Comparison of ENCODE assay signal across 8 cellular contexts in the genomic region with DNA sequence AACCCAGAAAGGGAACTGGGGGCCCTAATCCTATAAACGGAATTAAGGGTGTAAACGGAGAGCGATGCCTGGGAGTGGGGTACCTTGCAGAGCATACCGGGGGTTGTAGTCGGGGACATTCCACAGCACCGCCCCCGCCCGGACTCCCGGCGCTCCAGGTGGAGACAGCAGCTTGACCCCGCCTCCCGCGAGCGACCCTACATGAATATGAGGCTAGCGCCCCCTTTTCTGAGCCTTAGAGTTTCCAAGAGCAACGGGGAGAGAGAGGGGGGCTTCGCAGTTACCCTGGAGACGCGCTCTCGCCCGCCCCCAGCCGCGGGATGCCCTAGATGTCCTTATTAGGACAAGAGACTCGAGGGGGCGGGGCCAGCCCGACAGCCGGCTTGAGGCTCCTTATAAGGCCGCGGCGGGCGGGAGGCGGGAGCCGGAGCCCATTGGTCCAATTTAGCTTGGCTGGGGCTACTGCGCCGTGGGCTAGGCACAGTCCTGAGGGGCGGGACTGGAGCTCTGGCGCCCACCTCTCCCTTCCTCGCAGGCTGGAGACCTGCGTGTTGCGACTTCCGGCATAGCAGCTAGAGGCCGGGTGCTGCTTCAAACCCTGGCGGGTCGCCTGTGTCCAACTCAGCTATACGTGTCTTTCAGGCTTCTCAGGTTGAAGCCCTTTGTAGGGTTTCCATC. TPM values are rescaled to one million over a fixed set of nuclear protein-coding genes. Genes with fewer than 3 reads are reported as not detected.
DNase-seq lines count a peak whose midpoint lies in the region; ATAC-seq and TF ChIP-seq lines count a peak whose summit lies in the region.

No MANE protein-coding gene starts in this region.

- BruUV-seq in IMR-90 (replicated peaks; lab: Mats Ljungman, UMichigan), result no TSS peak
- BruUV-seq in OCI-LY7 (replicated peaks; lab: Mats Ljungman, UMichigan), result no TSS peak

- peak overlapping the region; percentile 90 for H2BK5ac ChIP-seq in IMR-90 (ENCODE audit: low read depth, low read length, poor library complexity, severe bottlenecking)

- TF ChIP-seq CTCF in IMR-90 (conservative IDR thresholded peaks at IDR 0.05; ENCODE audit: low read depth, low read length) (no peak), OCI-LY7 (conservative IDR thresholded peaks at IDR 0.05; ENCODE audit: low read length) (0 out of 2 replicates have a peak, but pooled peaks have one; percentile 26), epithelial cell of esophagus (IDR thresholded peaks at IDR 0.05; ENCODE audit: insufficient read depth, low read depth, low read length, missing control alignments) (no peak)

- H2AK9ac ChIP-seq in IMR-90 (replicated peaks; ENCODE audit: low read depth, low read length, poor library complexity), result peak overlapping the region; percentile 100

- H4K20me1 ChIP-seq in IMR-90 (ENCODE audit: insufficient read depth, low read length), result peaks cover 40% of the 10 kb centered on the region
- peaks cover 20% of the 10 kb centered on the region for H4K20me1 ChIP-seq in OCI-LY7 (ENCODE audit: insufficient read depth, low read length)

- dilution Hi-C loops in IMR-90 (cut with HindIII; ENCODE audit: low sequenced_read_pairs, unreplicated experiment), result no loop called here

- H3K56ac ChIP-seq in IMR-90 (ENCODE audit: extremely low read depth, insufficient read depth, low read length), result peak overlapping the region; percentile 99

- H2AFZ ChIP-seq in IMR-90 (replicated peaks; ENCODE audit: low read length, poor library complexity), result peak overlapping the region; percentile 93
- H2AFZ ChIP-seq in OCI-LY7 (ENCODE audit: low read length), result peak overlapping the region; percentile 73

- H3K9ac ChIP-seq in IMR-90 (ENCODE audit: low read depth, low read length), result peak overlapping the region; percentile 93

- H2BK20ac ChIP-seq in IMR-90 (ENCODE audit: low read depth, low read length), result peak overlapping the region; percentile 67; the same call in 1 of the 2 replicates

- H2AK5ac ChIP-seq in IMR-90 (ENCODE audit: low read depth, low read length), result peak overlapping the region; percentile 97

- WGBS in IMR-90 (ENCODE audit: extremely low coverage in 2 of 2, insufficient read length in 1 of 2), 2 experiments, result 0% methylated on average over 30 of the region's 45 CpGs; no CpG with 5 or more reads in 1 of the 2 experiments

- CTCF ChIA-PET in IMR-90 (lab: Yijun Ruan, JAX) (interaction anchor here (1.0 to 2.4 kb wide), 7 partner anchors 10 to 46 kb away, joined by 4 to 14 read pairs (median 5); a partner anchor contains a TSS), OCI-LY7 (lab: Charles Lee; ENCODE audit: unreplicated experiment) (interaction anchor here (0.7 to 2.0 kb wide), 6 partner anchors 11 to 34 kb away, joined by 3 to 17 read pairs (median 4); a partner anchor contains a TSS)

- no peaks in the 10 kb centered on the region for H3K9me2 ChIP-seq in OCI-LY7 (ENCODE audit: insufficient read depth, low read length)

- POLR2A ChIA-PET in IMR-90 (lab: Charles Lee; ENCODE audit: unreplicated experiment), result interaction anchor here (0.6 to 1.3 kb wide), 5 partner anchors 10 to 17 kb away, joined by 3 to 9 read pairs (median 4); no protein-coding TSS in a partner anchor
- POLR2A ChIA-PET in OCI-LY7 (lab: Charles Lee), result interaction anchor here (0.6 to 3.9 kb wide), 10 partner anchors 13 to 361 kb away, joined by 3 to 59 read pairs (median 3); a partner anchor contains a TSS

- H3K4ac ChIP-seq in IMR-90 (ENCODE audit: low read depth, low read length), result peak overlapping the region; percentile 99

- H3K79me1 ChIP-seq in IMR-90 (ENCODE audit: low read depth in 1 of 2, low read length in 2 of 2), result peaks cover 11 to 70% of the 10 kb centered on the region in 2 experiments

- H3K9me3 ChIP-seq in IMR-90 (ENCODE audit: control insufficient read depth, insufficient read depth, low read length), result no peaks in the 10 kb centered on the region
- H3K9me3 ChIP-seq in OCI-LY7 (ENCODE audit: low read length), result no peaks in the 10 kb centered on the region
- no peaks in the 10 kb centered on the region for H3K9me3 ChIP-seq in mononuclear cell (ENCODE audit: low read depth, low read length)

- ATAC-seq in GM21529 (IDR thresholded peaks at IDR 0.05; ENCODE audit: unreplicated experiment) (peak; percentile 58), IMR-90 (ENCODE audit: low read depth) (peak; percentile 67)

- H3K4me3 ChIP-seq in IMR-90 (ENCODE audit: insufficient read depth, low read depth, low read length) (peak overlapping the region; percentile 95), OCI-LY7 (ENCODE audit: low read depth, low read length, poor library complexity, severe bottlenecking) (peak overlapping the region; percentile 99), epithelial cell of esophagus (ENCODE audit: low read length) (peak overlapping the region; percentile 92), mononuclear cell (ENCODE audit: low read length) (peak overlapping the region; percentile 94)

- peak; percentile 93 for DNase-seq in DMS 273 treated with DMSO at 0.1 percent for 48 hours (lab: John Stamatoyannopoulos, UW)
- peak; percentile 98 for DNase-seq in IMR-90
- DNase-seq in OCI-LY7 (ENCODE audit: low spot score), result peak; percentile 99
- DNase-seq in activated T-cell treated with anti-CD3 and anti-CD28 coated beads for 4 hours, result peak; percentile 94
- peak; percentile 98 for DNase-seq in epithelial cell of esophagus (ENCODE audit: low read depth)
- peak; percentile 99 for DNase-seq in stimulated activated CD8-positive, alpha-beta memory T cell treated with anti-CD3 and anti-CD28 coated beads, Interleukin-2, amount 100 ng/mL, for 48 hours (ENCODE audit: low read depth in 2 of 2)

- peak overlapping the region; percentile 99 for H3K14ac ChIP-seq in IMR-90 (replicated peaks; ENCODE audit: low read depth, low read length)

- peak overlapping the region; percentile 84 for H3K4me2 ChIP-seq in IMR-90 (ENCODE audit: low read depth, low read length)
- peak overlapping the region; percentile 96 for H3K4me2 ChIP-seq in OCI-LY7 (ENCODE audit: low read length)

- intact Hi-C loops in IMR-90 (cut with micrococcal nuclease) (no loop called here), OCI-LY7 (cut with micrococcal nuclease; ENCODE audit: unreplicated experiment) (loop anchor here (1.0 to 5.0 kb wide), 7 partner anchors 29 to 408 kb away; a partner anchor contains a TSS)

- H3K79me2 ChIP-seq in OCI-LY7 (ENCODE audit: insufficient read depth, low read depth, low read length), result peaks cover 48% of the 10 kb centered on the region

- peaks cover 18% of the 10 kb centered on the region for H3K9me1 ChIP-seq in IMR-90 (ENCODE audit: insufficient read depth, low read length)

- peak; percentile 79 for TF ChIP-seq POLR2A in IMR-90 (IDR thresholded peaks at IDR 0.05; ENCODE audit: low read depth, low read length)

- no peaks in the 10 kb centered on the region for H3K27me3 ChIP-seq in IMR-90 (ENCODE audit: control insufficient read depth, insufficient read depth, low read length)
- no peaks in the 10 kb centered on the region for H3K27me3 ChIP-seq in mononuclear cell (ENCODE audit: insufficient read depth, low read length)

- peaks cover 11% of the 10 kb centered on the region for H3K4me1 ChIP-seq in IMR-90 (ENCODE audit: control insufficient read depth, insufficient read depth, low read length)
- H3K4me1 ChIP-seq in OCI-LY7 (ENCODE audit: insufficient read depth, low read length, poor library complexity, severe bottlenecking), result peaks cover 31% of the 10 kb centered on the region
- H3K4me1 ChIP-seq in mononuclear cell (ENCODE audit: insufficient read depth, low read length), result peaks cover 52% of the 10 kb centered on the region

- peak overlapping the region; percentile 80 for H4K5ac ChIP-seq in IMR-90 (ENCODE audit: low read depth, low read length)

- peak overlapping the region; percentile 93 for H2BK120ac ChIP-seq in IMR-90 (ENCODE audit: low read depth, low read length)

- TF ChIP-seq RAD21 in IMR-90 (IDR thresholded peaks at IDR 0.05; ENCODE audit: low read length), result no peak

- peak overlapping the region; percentile 80 for H3K18ac ChIP-seq in IMR-90 (ENCODE audit: low read depth, low read length)

- H4K91ac ChIP-seq in IMR-90 (ENCODE audit: insufficient read depth, low read depth, low read length), result peak overlapping the region; percentile 98

- in situ Hi-C loops in IMR-90 (cut with MboI; ENCODE audit: low sequenced_read_pairs), result no loop called here

- H3K36me3 ChIP-seq in IMR-90 (ENCODE audit: control insufficient read depth, insufficient read depth, low read length) (peaks cover 50% of the 10 kb centered on the region), OCI-LY7 (ENCODE audit: insufficient read depth, low read length) (peaks cover 61% of the 10 kb centered on the region)

- peak overlapping the region; percentile 99 for H4K8ac ChIP-seq in IMR-90 (ENCODE audit: low read depth in 2 of 2, low read length in 2 of 2)

- peak overlapping the region; percentile 97 for H3K27ac ChIP-seq in IMR-90 (ENCODE audit: insufficient read depth, low read length)
- H3K27ac ChIP-seq in OCI-LY7 (ENCODE audit: low read depth, low read length, poor library complexity, severe bottlenecking), result peak overlapping the region; percentile 93

- H3K23ac ChIP-seq in IMR-90 (ENCODE audit: low read depth, low read length), result peak overlapping the region; percentile 98

- H2BK15ac ChIP-seq in IMR-90 (ENCODE audit: low read depth, low read length), result peak overlapping the region; percentile 93

RNA-seq across cellular contexts. Expression of a gene that starts 1.0 kb away (rescaled TPM):
- total RNA-seq in IMR-90 (2012; rRNA removed) (22.5 and 23.7 TPM in 2 replicates), OCI-LY7 (2022) (94.2 and 102 TPM in 2 replicates), mononuclear cell (17.3 TPM)
- 47.9 and 57.0 TPM in 2 replicates for polyA plus RNA-seq in IMR-90 (2012; rRNA removed)
- polyA plus RNA-seq in IMR-90 (2012; cell fraction: cytosol; rRNA removed), result 22.0 and 32.0 TPM in 2 replicates
- 224 and 393 TPM in 2 replicates for polyA plus RNA-seq in IMR-90 (2012; cell fraction: nucleus; rRNA removed; ENCODE audit: low replicate concordance)
- total RNA-seq in OCI-LY7 (2014; rRNA removed; shearing (Covaris generic)), result 110 and 130 TPM in 2 replicates

RNA-seq across cellular contexts. Expression of a gene that starts 1.3 kb away (rescaled TPM):
- 919 and 960 TPM in 2 replicates for total RNA-seq in IMR-90 (2012; rRNA removed)
- polyA plus RNA-seq in IMR-90 (2012; rRNA removed), result 2,231 and 2,466 TPM in 2 replicates
- polyA plus RNA-seq in IMR-90 (2012; cell fraction: cytosol; rRNA removed), result 2,445 and 3,036 TPM in 2 replicates
- 809 and 890 TPM in 2 replicates for polyA plus RNA-seq in IMR-90 (2012; cell fraction: nucleus; rRNA removed; ENCODE audit: low replicate concordance)
- total RNA-seq in OCI-LY7 (2014; rRNA removed; shearing (Covaris generic)), result 1,019 and 1,146 TPM in 2 replicates
- 1,064 and 1,119 TPM in 2 replicates for total RNA-seq in OCI-LY7 (2022)
- total RNA-seq in mononuclear cell, result 731 TPM

RNA-seq across cellular contexts. Expression of a gene that starts 13.3 kb away (rescaled TPM):
- total RNA-seq in IMR-90 (2012; rRNA removed) (62.7 and 69.2 TPM in 2 replicates), OCI-LY7 (2022) (7.6 and 8.9 TPM in 2 replicates), mononuclear cell (1.3 TPM)
- 431 and 601 TPM in 2 replicates for polyA plus RNA-seq in IMR-90 (2012; rRNA removed)
- polyA plus RNA-seq in IMR-90 (2012; cell fraction: cytosol; rRNA removed), result 324 and 587 TPM in 2 replicates
- polyA plus RNA-seq in IMR-90 (2012; cell fraction: nucleus; rRNA removed; ENCODE audit: low replicate concordance), result 557 and 1,096 TPM in 2 replicates
- 6.1 and 7.2 TPM in 2 replicates for total RNA-seq in OCI-LY7 (2014; rRNA removed; shearing (Covaris generic))

RNA-seq across cellular contexts. Expression of a gene that starts 20.4 kb away (rescaled TPM):
- 0.18 TPM in 1 of 2 replicates, not detected in the other for total RNA-seq in IMR-90 (2012; rRNA removed)
- 0.07 and 0.23 TPM in 2 replicates for polyA plus RNA-seq in IMR-90 (2012; rRNA removed)
- polyA plus RNA-seq in IMR-90 (2012; cell fraction: cytosol; rRNA removed), result 0.08 and 0.39 TPM in 2 replicates
- polyA plus RNA-seq in IMR-90 (2012; cell fraction: nucleus; rRNA removed; ENCODE audit: low replicate concordance), result 0.23 and 0.34 TPM in 2 replicates
- not detected in 2 replicates for total RNA-seq in OCI-LY7 (2014; rRNA removed; shearing (Covaris generic))
- total RNA-seq in OCI-LY7 (2022), result not detected in 2 replicates
- total RNA-seq in mononuclear cell, result 130 TPM

RNA-seq across cellular contexts. Expression of a gene that starts 25.5 kb away (rescaled TPM):
- 0.36 TPM in 1 of 2 replicates, not detected in the other for total RNA-seq in IMR-90 (2012; rRNA removed)
- 0.69 and 0.79 TPM in 2 replicates for polyA plus RNA-seq in IMR-90 (2012; rRNA removed)
- polyA plus RNA-seq in IMR-90 (2012; cell fraction: cytosol; rRNA removed), result 0.08 and 0.46 TPM in 2 replicates
- polyA plus RNA-seq in IMR-90 (2012; cell fraction: nucleus; rRNA removed; ENCODE audit: low replicate concordance), result 5.7 and 6.5 TPM in 2 replicates
- not detected in 2 replicates for total RNA-seq in OCI-LY7 (2014; rRNA removed; shearing (Covaris generic))
- not detected in 2 replicates for total RNA-seq in OCI-LY7 (2022)
- not detected for total RNA-seq in mononuclear cell

Comparison
In these comparisons a context has a peak if more than half of its experiments do, and no peak if none do; other contexts are left out.
1. Peak in every context shown above with its lines: DNase-seq, ATAC-seq, H3K4me3 ChIP-seq and H3K27ac ChIP-seq.